In genomic region chr2:196846295-196846694, GRCh38 we compare ENCODE assay signal across 32 cellular contexts. TPM values are rescaled to one million over a fixed set of nuclear protein-coding genes. Genes with fewer than 3 reads are reported as not detected.
"Had no signal": no experiment of that assay in that cellular context is flagged by ENCODE, and none has a peak within 500 bp of the region (broad histone marks: within the 10 kb centered on the region; RNA-seq: fewer than 3 reads in every experiment).

No MANE protein-coding gene starts in this region.

- H3K27me3 Mint-ChIP-seq: activated CD4-positive, alpha-beta T cell treated with anti-CD3 and anti-CD28 coated beads, Interleukin-2, amount 10 ng/mL, durations not matched to agents 7 days and 5 days; activated naive CD4-positive, alpha-beta T cell treated with anti-CD3 and anti-CD28 coated beads, Interleukin-2, amount 10 ng/mL, durations not matched to agents 7 days and 5 days; activated naive CD8-positive, alpha-beta T cell treated with anti-CD3 and anti-CD28 coated beads, Interleukin-2, amount 50 U/mL, for 24 hours; stimulated activated naive B cell treated with anti-CD40 and anti-IgM and Interleukin-4, amounts not matched to agents 10 μg/mL and 1 μg/mL and 100 μg/mL, for 72 hours had no signal

- H3K4me1 Mint-ChIP-seq: activated naive CD8-positive, alpha-beta T cell treated with anti-CD3 and anti-CD28 coated beads, Interleukin-2, amount 50 U/mL, for 24 hours; nephron; stimulated activated naive B cell treated with anti-CD40 and anti-IgM and Interleukin-4, amounts not matched to agents 10 μg/mL and 1 μg/mL and 100 μg/mL, for 72 hours had no signal

- DNase-seq: activated CD4-positive, alpha-beta T cell treated with anti-CD3 and anti-CD28 coated beads, Interleukin-2, amount 10 ng/mL, durations not matched to agents 7 days and 5 days; activated CD4-positive, CD25-positive, alpha-beta regulatory T cell treated with anti-CD3 and anti-CD28 coated beads, Interleukin-2, amount 50 U/mL, for 72 hours; activated gamma-delta T cell; activated naive CD4-positive, alpha-beta T cell treated with anti-CD3 and anti-CD28 coated beads, Interleukin-2, amount 10 ng/mL, durations not matched to agents 7 days and 5 days; activated naive CD8-positive, alpha-beta T cell treated with anti-CD3 and anti-CD28 coated beads, Interleukin-2, amount 50 U/mL, for 24 hours; amygdala; central memory CD4-positive, alpha-beta T cell; dermis blood vessel endothelial cell; effector CD4-positive, alpha-beta T cell; esophagus squamous epithelium; foreskin melanocyte; kidney glomerular epithelial cell; left lung; lower lobe of right lung; mesenchymal stem cell; posterior cingulate gyrus; right cardiac atrium; stimulated activated CD4-positive, alpha-beta T cell treated with anti-CD3 and anti-CD28 coated beads, Interleukin-15, amount 100 ng/mL, for 24 hours; stimulated activated CD4-positive, alpha-beta T cell treated with anti-CD3 and anti-CD28 coated beads, Interleukin-2, amount 100 ng/mL, for 24 hours; stimulated activated naive B cell treated with anti-CD40 and anti-IgM and Interleukin-4, amounts not matched to agents 10 μg/mL and 1 μg/mL and 100 μg/mL, for 72 hours; stomach; SW 1271; T-helper 9 cell; thyroid gland; upper lobe of left lung had no signal

- ATAC-seq: activated naive CD8-positive, alpha-beta T cell treated with anti-CD3 and anti-CD28 coated beads, Interleukin-2, amount 50 U/mL, for 24 hours; left lung; lower lobe of right lung; right cardiac atrium; stimulated activated naive B cell treated with anti-CD40 and anti-IgM and Interleukin-4, amounts not matched to agents 10 μg/mL and 1 μg/mL and 100 μg/mL, for 72 hours had no signal

- H3K4me3 Mint-ChIP-seq: activated CD4-positive, alpha-beta T cell treated with anti-CD3 and anti-CD28 coated beads, Interleukin-2, amount 10 ng/mL, durations not matched to agents 7 days and 5 days; activated naive CD4-positive, alpha-beta T cell treated with anti-CD3 and anti-CD28 coated beads, Interleukin-2, amount 10 ng/mL, durations not matched to agents 7 days and 5 days; activated naive CD8-positive, alpha-beta T cell treated with anti-CD3 and anti-CD28 coated beads, Interleukin-2, amount 50 U/mL, for 24 hours; activated T-helper 1 cell treated with anti-CD3 and anti-CD28 coated beads, Interleukin-12 subunit alpha, Interleukin-12 subunit beta, Interleukin-2, Interleukin-4 antibody, amounts not matched to agents 30 ng/mL and 10 ng/mL and 1 ng/mL, durations not matched to agents 14 hours and 24 hours and 36 hours; nephron; stimulated activated naive B cell treated with anti-CD40 and anti-IgM and Interleukin-4, amounts not matched to agents 10 μg/mL and 1 μg/mL and 100 μg/mL, for 72 hours; T-helper 1 cell treated with Interleukin-12 subunit alpha and Interleukin-12 subunit beta and Interleukin-4 antibody, amounts not matched to agents 30 μg/mL and 1 μg/mL, for 36 hours had no signal

- H3K9me3 Mint-ChIP-seq: activated CD4-positive, alpha-beta T cell treated with anti-CD3 and anti-CD28 coated beads, Interleukin-2, amount 10 ng/mL, durations not matched to agents 7 days and 5 days; activated naive CD4-positive, alpha-beta T cell treated with anti-CD3 and anti-CD28 coated beads, Interleukin-2, amount 10 ng/mL, durations not matched to agents 7 days and 5 days; activated naive CD8-positive, alpha-beta T cell treated with anti-CD3 and anti-CD28 coated beads, Interleukin-2, amount 50 U/mL, for 24 hours; activated T-helper 1 cell treated with anti-CD3 and anti-CD28 coated beads, Interleukin-12 subunit alpha, Interleukin-12 subunit beta, Interleukin-2, Interleukin-4 antibody, amounts not matched to agents 30 ng/mL and 10 ng/mL and 1 ng/mL, durations not matched to agents 14 hours and 24 hours and 36 hours; nephron; stimulated activated naive B cell treated with anti-CD40 and anti-IgM and Interleukin-4, amounts not matched to agents 10 μg/mL and 1 μg/mL and 100 μg/mL, for 72 hours; T-helper 1 cell treated with Interleukin-12 subunit alpha and Interleukin-12 subunit beta and Interleukin-4 antibody, amounts not matched to agents 30 μg/mL and 1 μg/mL, for 36 hours had no signal

- H3K27ac Mint-ChIP-seq: activated CD4-positive, alpha-beta T cell treated with anti-CD3 and anti-CD28 coated beads, Interleukin-2, amount 10 ng/mL, durations not matched to agents 7 days and 5 days; activated naive CD4-positive, alpha-beta T cell treated with anti-CD3 and anti-CD28 coated beads, Interleukin-2, amount 10 ng/mL, durations not matched to agents 7 days and 5 days; activated naive CD8-positive, alpha-beta T cell treated with anti-CD3 and anti-CD28 coated beads, Interleukin-2, amount 50 U/mL, for 24 hours; activated T-helper 1 cell treated with anti-CD3 and anti-CD28 coated beads, Interleukin-12 subunit alpha, Interleukin-12 subunit beta, Interleukin-2, Interleukin-4 antibody, amounts not matched to agents 30 ng/mL and 10 ng/mL and 1 ng/mL, durations not matched to agents 14 hours and 24 hours and 36 hours; nephron; stimulated activated naive B cell treated with anti-CD40 and anti-IgM and Interleukin-4, amounts not matched to agents 10 μg/mL and 1 μg/mL and 100 μg/mL, for 72 hours; T-helper 1 cell treated with Interleukin-12 subunit alpha and Interleukin-12 subunit beta and Interleukin-4 antibody, amounts not matched to agents 30 μg/mL and 1 μg/mL, for 36 hours had no signal

- H3K36me3 Mint-ChIP-seq: stimulated activated naive B cell treated with anti-CD40 and anti-IgM and Interleukin-4, amounts not matched to agents 10 μg/mL and 1 μg/mL and 100 μg/mL, for 72 hours had no signal

- FAIRE-seq: colon, endometrium had no signal

RNA-seq across cellular contexts. Expression of gene C2orf66, which starts 37.1 kb away (rescaled TPM):
- total RNA-seq: mononuclear cell, stomach, thyroid gland, vagina had no signal
